12 cellular contexts compared by ENCODE assay signal in the genomic region with DNA sequence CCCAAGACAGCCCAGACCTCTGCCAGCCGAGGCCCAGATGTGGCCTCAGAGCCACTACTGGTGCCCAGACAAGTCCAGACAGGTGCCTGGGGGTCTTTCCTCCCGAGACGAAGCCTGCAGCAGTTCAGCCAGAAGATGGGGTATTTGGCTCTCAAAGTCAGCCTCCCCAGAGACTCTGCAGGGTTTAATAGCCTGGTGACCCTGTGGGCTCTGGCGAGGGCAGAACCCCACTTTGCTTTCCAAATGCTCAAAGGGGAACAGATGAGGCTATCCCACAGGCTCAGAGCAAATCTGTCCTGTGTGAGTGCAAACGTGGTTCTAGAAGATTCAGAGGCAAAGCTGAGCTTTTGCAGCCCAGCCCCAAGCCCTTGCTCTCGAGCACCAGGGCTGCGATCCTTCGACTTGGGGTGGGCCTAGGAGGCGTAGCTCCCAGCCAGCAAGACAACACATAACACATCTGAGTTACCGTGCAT.
DNase-seq lines count a peak whose midpoint lies in the region; ATAC-seq, FAIRE-seq and TF ChIP-seq lines count a peak whose summit lies in the region.
"Had no signal": no experiment of that assay in that cellular context is flagged by ENCODE, and none has a peak within 500 bp of the region (broad histone marks: within the 10 kb centered on the region; RNA-seq: fewer than 3 reads in every experiment).

No MANE protein-coding gene starts in this region.

- H3K27ac ChIP-seq in ACC112 (ENCODE audit: low read depth, low read length) (peak overlapping the region; percentile 55; the same call in 1 of the 2 replicates), KOPT-K1 (ENCODE audit: low read depth, low read length, poor library complexity, severe bottlenecking) (peak overlapping the region; percentile 92), coronary artery (peak overlapping the region in 1 of 2 donors; percentile 74), pancreas (peak overlapping the region; percentile 30 to 85 (median 66))

- H3K36me3 ChIP-seq in ACC112 (ENCODE audit: insufficient read depth, low read length) (no peaks in the 10 kb centered on the region), KOPT-K1 (ENCODE audit: insufficient read depth, low read length) (no peaks in the 10 kb centered on the region), pancreas (no peaks in the 10 kb centered on the region)

- TF ChIP-seq CTCF in coronary artery (IDR thresholded peaks at IDR 0.05), result no peak
- TF ChIP-seq CTCF in pancreas (IDR thresholded peaks at IDR 0.05), result no peak

- H2AFZ ChIP-seq in ACC112 (ENCODE audit: low read length, unreplicated experiment), result no peak overlapping the region

- ATAC-seq in pancreas (no peak), HG03342 (IDR thresholded peaks at IDR 0.05; ENCODE audit: unreplicated experiment) (no peak), GM18870 (IDR thresholded peaks at IDR 0.05; ENCODE audit: unreplicated experiment) (no peak)

- WGBS in pancreas, 2 donors, result 50 to 53% methylated on average over 10 of the region's 10 CpGs

- H3K4me1 ChIP-seq in ACC112 (ENCODE audit: control insufficient read depth, insufficient read depth, low read length, unreplicated experiment) (peaks cover 72% of the 10 kb centered on the region), pancreas (peaks cover 13 to 38% (median 32%) of the 10 kb centered on the region in 3 donors)

- H3K79me2 ChIP-seq in ACC112 (ENCODE audit: control insufficient read depth, insufficient read depth, low read length, unreplicated experiment), result peaks cover 93% of the 10 kb centered on the region

- intact Hi-C loops in pancreas (cut with DNase I), result no loop called here

- DNase-seq in coronary artery (ENCODE audit: low spot score), result no peak
- peak in 1 of 6 donors; percentile 37 for DNase-seq in pancreas
- no peak for DNase-seq in NCI-H146 treated with DMSO at 0.1 percent for 48 hours (lab: John Stamatoyannopoulos, UW; ENCODE audit: unreplicated experiment)
- no peak for DNase-seq in inferior parietal cortex (ENCODE audit: extremely low spot score)
- DNase-seq: cortex of kidney; NCI-H1436; stimulated activated CD4-positive, alpha-beta T cell treated with anti-CD3 and anti-CD28 coated beads, Interleukin-2, amount 100 ng/mL, for 48 hours had no signal

- H3K4me3 ChIP-seq in ACC112 (ENCODE audit: low read depth, low read length) (no peak overlapping the region; the same call in 1 of the 2 replicates), coronary artery (peak overlapping the region; percentile 51), pancreas (no peak overlapping the region)

- H3K27me3 ChIP-seq in ACC112 (ENCODE audit: insufficient read depth, low read length), result no peaks in the 10 kb centered on the region
- no peaks in the 10 kb centered on the region for H3K27me3 ChIP-seq in pancreas

- H3K9me3 ChIP-seq in KOPT-K1 (ENCODE audit: insufficient read depth, low read length, poor library complexity, severe bottlenecking) (no peaks in the 10 kb centered on the region), pancreas (no peaks in the 10 kb centered on the region)

- FAIRE-seq in pancreas (lab: Jason Lieb, UNC), result no peak
- FAIRE-seq: TTC549 had no signal
